Comparison of ENCODE assay signal across 14 cellular contexts in genomic region chr2:8489751-8490150, GRCh38.
"Had no signal": no experiment of that assay in that cellular context is flagged by ENCODE, and none has a peak within 500 bp of the region (broad histone marks: within the 10 kb centered on the region; RNA-seq: fewer than 3 reads in every experiment).

No MANE protein-coding gene starts in this region.

- H3K36me3 Mint-ChIP-seq: mesothelial cell of epicardium had no signal

- DNase-seq: activated CD4-positive, alpha-beta T cell treated with anti-CD3 and anti-CD28 coated beads for 4 hours; activated naive CD4-positive, alpha-beta T cell; activated T-cell treated with anti-CD3 and anti-CD28 coated beads, Interleukin-2, amount 50 U/mL, for 48 hours; endodermal cell; erythroblast; hypothalamus; lower lobe of right lung; SJCRH30; stimulated activated CD4-positive, alpha-beta T cell treated with anti-CD3 and anti-CD28 coated beads, Interleukin-1b, Interleukin-23, amount 100 ng/mL, for 48 hours; stimulated activated naive CD4-positive, alpha-beta T cell; upper lobe of left lung had no signal

- H3K9me3 Mint-ChIP-seq: endodermal cell had no signal

- H3K4me1 ChIP-seq: SJCRH30 had no signal

- H3K9me3 ChIP-seq: lower lobe of right lung, SJCRH30, upper lobe of left lung had no signal

- H3K4me3 ChIP-seq: cardiac muscle cell, lower lobe of right lung, SJCRH30, upper lobe of left lung had no signal

- H3K27ac Mint-ChIP-seq: endodermal cell had no signal

- H3K36me3 ChIP-seq: cardiac muscle cell, lower lobe of right lung, SJCRH30, upper lobe of left lung had no signal

- H3K4me3 Mint-ChIP-seq: endodermal cell, mesothelial cell of epicardium had no signal

- ATAC-seq: right cardiac atrium had no signal

- H3K27ac ChIP-seq: cardiac muscle cell, SJCRH30 had no signal

- H3K27me3 ChIP-seq: cardiac muscle cell, upper lobe of left lung had no signal
